Comparison of ENCODE assay signal across 15 cellular contexts in genomic region chr4:120855307-120856001, GRCh38.
DNase-seq lines count a peak whose midpoint lies in the region; ATAC-seq and TF ChIP-seq lines count a peak whose summit lies in the region.
"Had no signal": no experiment of that assay in that cellular context is flagged by ENCODE, and none has a peak within 500 bp of the region (broad histone marks: within the 10 kb centered on the region; RNA-seq: fewer than 3 reads in every experiment).

No MANE protein-coding gene starts in this region.

- WGBS in mammary epithelial cell (ENCODE audit: low coverage, missing lambda C conversion rate), result 94% methylated on average over 2 of the region's 2 CpGs
- 85% methylated on average over 1 of the region's 2 CpGs for WGBS in mesenchymal stem cell

- no peak overlapping the region for H3K4ac ChIP-seq in mesenchymal stem cell (ENCODE audit: low read depth in 1 of 2, low read length in 2 of 2)

- no peak overlapping the region for H4K91ac ChIP-seq in mesenchymal stem cell (ENCODE audit: low read length)

- H2AFZ ChIP-seq in mammary epithelial cell (ENCODE audit: low read depth, low read length) (no peak overlapping the region), mesenchymal stem cell (ENCODE audit: low read depth, low read length) (no peak overlapping the region)

- no peak overlapping the region for H4K8ac ChIP-seq in mesenchymal stem cell (ENCODE audit: low read length)

- no peak overlapping the region for H2BK15ac ChIP-seq in mesenchymal stem cell (ENCODE audit: low read depth, poor library complexity, severe bottlenecking)

- H3K9me3 Mint-ChIP-seq in activated naive CD8-positive, alpha-beta T cell treated with anti-CD3 and anti-CD28 coated beads for 36 hours, result no peaks in the 10 kb centered on the region

- H3K36me3 ChIP-seq in mammary epithelial cell (ENCODE audit: insufficient read depth, low read length), result no peaks in the 10 kb centered on the region
- H3K36me3 ChIP-seq in mesenchymal stem cell (ENCODE audit: control insufficient read depth in 1 of 2, insufficient read depth in 2 of 2, low read depth in 1 of 2, low read length in 2 of 2), result no peaks in the 10 kb centered on the region

- H3K4me3 ChIP-seq in mammary epithelial cell (replicated peaks in 1 of 3; ENCODE audit: insufficient read depth in 1 of 3, low read depth in 2 of 3, low read length in 3 of 3), result no peak overlapping the region
- no peak overlapping the region for H3K4me3 ChIP-seq in mesenchymal stem cell (ENCODE audit: insufficient read depth in 1 of 2, low read depth in 1 of 2, low read length in 2 of 2)

- intact Hi-C loops in mammary epithelial cell (cut with micrococcal nuclease), result no loop called here

- in situ Hi-C loops in mammary epithelial cell (cut with MboI; ENCODE audit: low sequenced_read_pairs in 2 of 2), result no loop called here

- H2AK5ac ChIP-seq in mesenchymal stem cell (ENCODE audit: low read length, severe bottlenecking), result no peak overlapping the region

- peak overlapping the region; percentile 8 for H3K9ac ChIP-seq in mammary epithelial cell (ENCODE audit: insufficient read depth, low read length)
- no peak overlapping the region for H3K9ac ChIP-seq in mesenchymal stem cell (ENCODE audit: low read length)

- dilution Hi-C loops in mammary epithelial cell (cut with HindIII; ENCODE audit: low sequenced_read_pairs), result no loop called here

- H2BK120ac ChIP-seq in mesenchymal stem cell (ENCODE audit: low read depth, low read length), result no peak overlapping the region

- no peaks in the 10 kb centered on the region for H3K9me3 ChIP-seq in mammary epithelial cell (replicated peaks; ENCODE audit: insufficient read depth, low read length)
- H3K9me3 ChIP-seq in mesenchymal stem cell (ENCODE audit: control insufficient read depth, low read length), result no peaks in the 10 kb centered on the region

- TF ChIP-seq CTCF in mammary epithelial cell (conservative IDR thresholded peaks at IDR 0.05 in 1 of 2, IDR thresholded peaks at IDR 0.05 in 1 of 2; ENCODE audit: extremely low read depth in 1 of 2, insufficient read depth in 1 of 2, low read depth in 1 of 2, low read length in 2 of 2), result no peak

- CTCF ChIA-PET in mammary epithelial cell (lab: Charles Lee; ENCODE audit: low non-redundant PET), result no interaction called here

- H3K4me1 Mint-ChIP-seq in activated naive CD8-positive, alpha-beta T cell treated with anti-CD3 and anti-CD28 coated beads for 36 hours, result peaks cover 30% of the 10 kb centered on the region

- BruUV-seq in mammary epithelial cell (replicated peaks; lab: Mats Ljungman, UMichigan), result no TSS peak

- H3K23ac ChIP-seq in mesenchymal stem cell (ENCODE audit: low read length in 2 of 2), result no peak overlapping the region

- H4K20me1 ChIP-seq in mammary epithelial cell (ENCODE audit: insufficient read depth, low read length), result no peaks in the 10 kb centered on the region

- H2BK5ac ChIP-seq in mesenchymal stem cell (ENCODE audit: low read depth, low read length, poor library complexity, severe bottlenecking), result no peak overlapping the region

- H2BK12ac ChIP-seq in mesenchymal stem cell (ENCODE audit: low read length in 2 of 2), result no peak overlapping the region

- H3K4me3 Mint-ChIP-seq in activated naive CD8-positive, alpha-beta T cell treated with anti-CD3 and anti-CD28 coated beads for 36 hours, result no peak overlapping the region

- ATAC-seq in GM18909 (IDR thresholded peaks at IDR 0.05; ENCODE audit: poor library complexity, unreplicated experiment), result peak; percentile 97
- peak; percentile 96 for ATAC-seq in GM21526 (IDR thresholded peaks at IDR 0.05; ENCODE audit: low FRiP score, unreplicated experiment)
- ATAC-seq in HG03066 (IDR thresholded peaks at IDR 0.05; ENCODE audit: low read depth, unreplicated experiment), result peak; percentile 91
- ATAC-seq: sciatic nerve, SK-N-SH treated with all-trans-retinoic acid at 6 μM for 48 hours had no signal

- no peaks in the 10 kb centered on the region for H3K27me3 Mint-ChIP-seq in activated naive CD8-positive, alpha-beta T cell treated with anti-CD3 and anti-CD28 coated beads for 36 hours

- H3K14ac ChIP-seq in mesenchymal stem cell (ENCODE audit: low read length in 2 of 2), result no peak overlapping the region

- H3K18ac ChIP-seq in mesenchymal stem cell (ENCODE audit: low read depth in 1 of 2, low read length in 2 of 2), result no peak overlapping the region

- H3K27ac Mint-ChIP-seq in activated naive CD8-positive, alpha-beta T cell treated with anti-CD3 and anti-CD28 coated beads for 36 hours, result no peak overlapping the region

- no peak overlapping the region for H3K27ac ChIP-seq in mammary epithelial cell (ENCODE audit: insufficient read depth, low read depth, low read length)
- H3K27ac ChIP-seq in mesenchymal stem cell (ENCODE audit: low read length, poor library complexity, severe bottlenecking), result no peak overlapping the region

- H3K4me1 ChIP-seq in mammary epithelial cell (ENCODE audit: insufficient read depth, low read length) (no peaks in the 10 kb centered on the region), mesenchymal stem cell (ENCODE audit: control insufficient read depth, insufficient read depth, low read depth, low read length) (no peaks in the 10 kb centered on the region)

- DNase-seq in mammary epithelial cell (no peak), superior temporal gyrus (ENCODE audit: extremely low spot score) (no peak), NCI-H82 treated with DMSO at 0.1 percent for 48 hours (lab: John Stamatoyannopoulos, UW; ENCODE audit: unreplicated experiment) (no peak), mesenchymal stem cell (no peak)
- no peak for DNase-seq in activated naive CD8-positive, alpha-beta T cell treated with anti-CD3 and anti-CD28 coated beads for 36 hours
- DNase-seq: activated CD4-positive, alpha-beta T cell treated with anti-CD3 and anti-CD28 coated beads for 48 hours; Calu3; effector CD8-positive, alpha-beta T cell; KG1; NCI-H345 had no signal

- H3K27me3 ChIP-seq in mammary epithelial cell (ENCODE audit: insufficient read depth, low read length), result no peaks in the 10 kb centered on the region
- no peaks in the 10 kb centered on the region for H3K27me3 ChIP-seq in mesenchymal stem cell (ENCODE audit: control insufficient read depth in 1 of 2, insufficient read depth in 1 of 2, low read length in 2 of 2)

- peaks cover 7% of the 10 kb centered on the region for H3K79me1 ChIP-seq in mesenchymal stem cell (replicated peaks; ENCODE audit: low read length, poor library complexity, severe bottlenecking)

- H3K36me3 Mint-ChIP-seq in activated naive CD8-positive, alpha-beta T cell treated with anti-CD3 and anti-CD28 coated beads for 36 hours, result peaks cover 4% of the 10 kb centered on the region

- H3K4me2 ChIP-seq in mammary epithelial cell (ENCODE audit: insufficient read depth, low read depth, low read length) (no peak overlapping the region), mesenchymal stem cell (ENCODE audit: low read length, poor library complexity, severe bottlenecking) (no peak overlapping the region)

- no peaks in the 10 kb centered on the region for H3K79me2 ChIP-seq in mammary epithelial cell (ENCODE audit: insufficient read depth, low read length)
